9 cellular contexts compared by ENCODE assay signal in genomic region chr16:85199880-85200279, GRCh38.
"Had no signal": no experiment of that assay in that cellular context is flagged by ENCODE, and none has a peak within 500 bp of the region (broad histone marks: within the 10 kb centered on the region; RNA-seq: fewer than 3 reads in every experiment).

No MANE protein-coding gene starts in this region.

- ATAC-seq: activated CD4-positive, CD25-positive, alpha-beta regulatory T cell treated with anti-CD3 and anti-CD28 coated beads, Interleukin-2, amount 50 U/mL, for 24 hours; stimulated activated effector memory CD8-positive, alpha-beta T cell treated with anti-CD3 and anti-CD28 coated beads, Interleukin-12 subunit alpha, Interleukin-12 subunit beta, amount 100 ng/mL, for 72 hours had no signal

- H3K36me3 ChIP-seq: esophagus squamous epithelium, thyroid gland had no signal

- DNase-seq: activated effector memory CD4-positive, alpha-beta T cell treated with Interleukin-2 at 50 U/mL for 16 hours; activated naive CD8-positive, alpha-beta T cell treated with anti-CD3 and anti-CD28 coated beads for 36 hours; activated T-cell treated with anti-CD3 and anti-CD28 coated beads, Interleukin-2, amount 50 U/mL, for 1 hour; aorta; esophagus squamous epithelium; foreskin melanocyte; thyroid gland had no signal

- H3K27ac ChIP-seq: esophagus squamous epithelium, thyroid gland had no signal

- H3K27me3 ChIP-seq: thyroid gland had no signal

- H3K4me3 ChIP-seq: esophagus squamous epithelium, thyroid gland had no signal

- H3K9me3 ChIP-seq: esophagus squamous epithelium, thyroid gland had no signal
